8 cellular contexts compared by ENCODE assay signal in the genomic region with DNA sequence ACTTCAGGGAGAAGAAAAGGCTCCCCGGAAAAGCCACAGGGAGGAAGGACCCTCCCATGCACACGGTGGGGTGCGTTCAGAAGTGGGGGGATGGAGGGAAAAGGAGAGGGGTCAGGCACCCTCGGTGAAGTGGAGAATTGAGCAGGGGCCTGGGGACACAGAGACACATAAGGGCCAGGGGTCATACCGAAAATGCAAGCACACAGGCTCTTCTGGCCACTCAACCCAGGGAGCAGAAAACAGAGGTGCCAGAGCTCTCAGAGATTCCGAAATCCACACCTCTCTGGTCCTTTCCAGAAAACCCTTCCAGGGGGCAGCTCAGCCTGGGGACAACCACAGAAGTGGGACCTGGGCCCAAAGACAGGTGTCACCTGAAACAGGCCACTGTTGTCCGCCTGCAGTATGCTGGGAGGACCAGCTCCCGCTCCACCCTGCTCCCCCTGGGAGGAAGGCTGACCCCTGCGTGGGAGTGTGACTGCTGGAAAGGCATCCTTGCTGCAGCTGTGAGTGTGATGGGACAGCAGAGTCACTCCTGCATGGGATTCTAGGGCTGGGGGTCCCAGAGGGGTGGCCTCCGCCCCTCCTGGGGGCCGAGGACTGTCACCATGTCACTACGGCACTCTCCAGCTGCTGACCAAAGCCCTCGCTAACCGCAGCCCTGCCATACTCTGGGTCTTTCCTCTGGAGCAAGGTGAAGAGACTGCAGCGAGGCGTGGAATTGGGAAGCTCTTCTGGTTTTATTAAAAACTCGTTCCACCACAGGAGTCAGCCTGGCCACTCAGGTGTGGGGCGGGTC.
DNase-seq lines count a peak whose midpoint lies in the region; ATAC-seq, FAIRE-seq and TF ChIP-seq lines count a peak whose summit lies in the region.

No MANE protein-coding gene starts in this region.

- peak; percentile 8 for ATAC-seq in GM21723 (IDR thresholded peaks at IDR 0.05; ENCODE audit: unreplicated experiment)
- ATAC-seq in HG03097 (IDR thresholded peaks at IDR 0.05; ENCODE audit: low FRiP score, unreplicated experiment), result no peak
- ATAC-seq in GM21390 (IDR thresholded peaks at IDR 0.05; ENCODE audit: unreplicated experiment), result no peak

- peak overlapping the region; percentile 50 to 69 (median 61) for H3K9ac ChIP-seq in skeletal muscle tissue (ENCODE audit: low read depth in 1 of 3, low read length in 3 of 3)

- no peak for FAIRE-seq in D721Med (lab: Jason Lieb, UNC)

- no peak for TF ChIP-seq CTCF in ascending aorta (IDR thresholded peaks at IDR 0.05)
- no peak for TF ChIP-seq CTCF in D721Med (IDR thresholded peaks at IDR 0.05; ENCODE audit: insufficient read depth, missing control alignments)

- H3K36me3 ChIP-seq in ascending aorta, result peaks cover 0 to 6% of the 10 kb centered on the region in 2 donors
- peaks cover 0 to 2% (median 0%) of the 10 kb centered on the region in 3 donors for H3K36me3 ChIP-seq in skeletal muscle tissue (ENCODE audit: control insufficient read depth in 3 of 3, insufficient read depth in 3 of 3, low read length in 3 of 3)

- H3K4me1 ChIP-seq in ascending aorta (peaks cover 0 to 12% of the 10 kb centered on the region in 2 donors), skeletal muscle tissue (ENCODE audit: control insufficient read depth in 3 of 3, insufficient read depth in 3 of 3, low read length in 3 of 3) (peaks cover 0 to 3% (median 3%) of the 10 kb centered on the region in 3 donors)

- H3K9me3 ChIP-seq in ascending aorta, result no peaks in the 10 kb centered on the region
- H3K9me3 ChIP-seq in iPS-18c (ENCODE audit: control insufficient read depth, insufficient read depth, low read length), result no peaks in the 10 kb centered on the region
- H3K9me3 ChIP-seq in skeletal muscle tissue (ENCODE audit: control insufficient read depth in 3 of 3, low read length in 3 of 3), result no peaks in the 10 kb centered on the region

- intact Hi-C loops in ascending aorta (cut with DNase I), result loop anchor here (2.0 kb wide), 1 partner anchor 63 kb away; a partner anchor contains a TSS

- peak overlapping the region; percentile 64 to 78 for H3K4me3 ChIP-seq in ascending aorta
- H3K4me3 ChIP-seq in iPS-18c (ENCODE audit: insufficient read depth, low read depth, low read length), result peak overlapping the region; percentile 47
- peak overlapping the region; percentile 54 to 72 (median 57) for H3K4me3 ChIP-seq in skeletal muscle tissue (ENCODE audit: low read length in 3 of 3)

- POLR2A ChIA-PET in HEK293T (lab: Yijun Ruan, JAX), result no interaction called here

- no peak for DNase-seq in ascending aorta (ENCODE audit: low spot score in 2 of 2)
- DNase-seq in D721Med (ENCODE audit: insufficient read length, low spot score), result no peak
- no peak for DNase-seq in HEK293T (ENCODE audit: extremely low spot score)

- H3K27me3 ChIP-seq in ascending aorta, result no peaks in the 10 kb centered on the region
- H3K27me3 ChIP-seq in skeletal muscle tissue (ENCODE audit: control insufficient read depth in 3 of 3, insufficient read depth in 3 of 3, low read length in 3 of 3), result no peaks in the 10 kb centered on the region

- peak overlapping the region; percentile 66 to 78 for H3K27ac ChIP-seq in ascending aorta
- peak overlapping the region; percentile 56 for H3K27ac ChIP-seq in skeletal muscle tissue (ENCODE audit: low read depth, low read length)

- CTCF ChIA-PET in HEK293T (lab: Yijun Ruan, JAX), result no interaction called here

TF ChIP-seq in HEK293T, 16 proteins besides CTCF, POLR2A, EP300 and RAD21:
- TF ChIP-seq ZNF384 (IDR thresholded peaks at IDR 0.05) (no peak), L3MBTL2 (conservative IDR thresholded peaks at IDR 0.05) (no peak), HDGF (IDR thresholded peaks at IDR 0.05; ENCODE audit: borderline replicate concordance) (no peak), ELF4 (IDR thresholded peaks at IDR 0.05) (no peak), NFRKB (IDR thresholded peaks at IDR 0.05) (no peak), FOXA1 (IDR thresholded peaks at IDR 0.05) (no peak)
